In genomic region chr3:194308635-194309213, GRCh38 we compare ENCODE assay signal across 13 cellular contexts. TPM values are rescaled to one million over a fixed set of nuclear protein-coding genes. Genes with fewer than 3 reads are reported as not detected.
DNase-seq lines count a peak whose midpoint lies in the region; ATAC-seq, FAIRE-seq and TF ChIP-seq lines count a peak whose summit lies in the region.
"Had no signal": no experiment of that assay in that cellular context is flagged by ENCODE, and none has a peak within 500 bp of the region (broad histone marks: within the 10 kb centered on the region; RNA-seq: fewer than 3 reads in every experiment).

No MANE protein-coding gene starts in this region.

- FAIRE-seq in A549 (lab: Jason Lieb, UNC), result no peak
- FAIRE-seq: islet of Langerhans had no signal

- H3K4me2 ChIP-seq in A549, result peak overlapping the region; percentile 42; the same call in 2 of the 3 replicates
- H3K4me2 ChIP-seq in DND-41 (ENCODE audit: insufficient read depth, low read length), result no peak overlapping the region

- H3K9me3 ChIP-seq in A549 (no peaks in the 10 kb centered on the region), DND-41 (ENCODE audit: insufficient read depth, low read length, severe bottlenecking) (peaks cover 14% of the 10 kb centered on the region), lower lobe of right lung (no peaks in the 10 kb centered on the region), gastroesophageal sphincter (no peaks in the 10 kb centered on the region)

- H3K4me1 ChIP-seq in A549 (peaks cover 32% of the 10 kb centered on the region), DND-41 (ENCODE audit: insufficient read depth, low read length) (peaks cover 88% of the 10 kb centered on the region), lower lobe of right lung (peaks cover 27% of the 10 kb centered on the region), gastroesophageal sphincter (peaks cover 0 to 38% (median 3%) of the 10 kb centered on the region in 3 donors)

- no peak overlapping the region for H2AFZ ChIP-seq in DND-41 (ENCODE audit: low read depth, low read length)

- TF ChIP-seq RAD21 in A549 (conservative IDR thresholded peaks at IDR 0.05 in 1 of 2, IDR thresholded peaks at IDR 0.05 in 1 of 2), result no peak

- H3K4me3 ChIP-seq in A549, result no peak overlapping the region
- no peak overlapping the region for H3K4me3 ChIP-seq in DND-41 (ENCODE audit: low read depth in 1 of 2, low read length in 2 of 2)
- H3K4me3 ChIP-seq in epithelial cell of proximal tubule (ENCODE audit: low read depth, low read length), result no peak overlapping the region
- no peak overlapping the region for H3K4me3 ChIP-seq in lower lobe of right lung
- H3K4me3 ChIP-seq in gastroesophageal sphincter, result no peak overlapping the region
- H3K4me3 ChIP-seq: BLaER1 had no signal

- H3K27ac ChIP-seq in A549 (peak overlapping the region in 1 of 2 experiments; percentile 39; a peak in 3 of 6 replicates), DND-41 (ENCODE audit: low read length) (peak overlapping the region; percentile 19; the same call in 1 of the 2 replicates), lower lobe of right lung (no peak overlapping the region), gastroesophageal sphincter (no peak overlapping the region)
- H3K27ac ChIP-seq: BLaER1 had no signal

- POLR2A ChIA-PET in A549 (lab: Yijun Ruan, JAX), result no interaction called here

- ATAC-seq in A549, result no peak
- no peak for ATAC-seq in DND-41 (ENCODE audit: insufficient read depth, low read depth)
- ATAC-seq in lower lobe of right lung, result no peak
- no peak for ATAC-seq in gastroesophageal sphincter
- ATAC-seq in HG02642 (IDR thresholded peaks at IDR 0.05; ENCODE audit: poor library complexity, unreplicated experiment), result no peak
- ATAC-seq: activated naive CD4-positive, alpha-beta T cell treated with anti-CD3 and anti-CD28 coated beads, Interleukin-2, amount 50 U/mL, for 72 hours had no signal

- no peaks in the 10 kb centered on the region for H3K79me2 ChIP-seq in DND-41 (ENCODE audit: insufficient read depth, low read length)

- CTCF ChIA-PET in A549 (lab: Yijun Ruan, JAX), result interaction anchor here (0.9 kb wide), 1 partner anchor 302 kb away, joined by 3 read pairs; no protein-coding TSS in a partner anchor

- no peaks in the 10 kb centered on the region for H3K36me3 ChIP-seq in DND-41 (ENCODE audit: insufficient read depth, low read length)
- H3K36me3 ChIP-seq in lower lobe of right lung, result no peaks in the 10 kb centered on the region
- H3K36me3 ChIP-seq in gastroesophageal sphincter, result no peaks in the 10 kb centered on the region
- H3K36me3 ChIP-seq: BLaER1 had no signal

- TF ChIP-seq CTCF in A549 (IDR thresholded peaks at IDR 0.05) (no peak), DND-41 (IDR thresholded peaks at IDR 0.05; ENCODE audit: borderline replicate concordance, extremely low read depth, low read length, poor library complexity, severe bottlenecking) (no peak), epithelial cell of proximal tubule (conservative IDR thresholded peaks at IDR 0.05; ENCODE audit: low read depth, low read length) (peak; percentile 8), lower lobe of right lung (IDR thresholded peaks at IDR 0.05) (no peak), gastroesophageal sphincter (IDR thresholded peaks at IDR 0.05) (no peak)

- H3K27me3 ChIP-seq in DND-41 (ENCODE audit: insufficient read depth, low read length, poor library complexity) (no peaks in the 10 kb centered on the region), lower lobe of right lung (ENCODE audit: low read depth) (no peaks in the 10 kb centered on the region), gastroesophageal sphincter (no peaks in the 10 kb centered on the region)

- no peak for TF ChIP-seq EP300 in A549 (IDR thresholded peaks at IDR 0.05)
- no peak for TF ChIP-seq EP300 in gastroesophageal sphincter (IDR thresholded peaks at IDR 0.05)

- TF ChIP-seq POLR2A in A549 (IDR thresholded peaks at IDR 0.05; ENCODE audit: low read length) (no peak), gastroesophageal sphincter (IDR thresholded peaks at IDR 0.05) (no peak)

- WGBS in A549 (ENCODE audit: missing lambda C conversion rate), result 69% methylated on average over 4 of the region's 4 CpGs
- 79 to 88% methylated on average over 3 to 4 of the region's 4 CpGs for WGBS in gastroesophageal sphincter (ENCODE audit: low coverage in 1 of 2), 2 donors

- no peaks in the 10 kb centered on the region for H4K20me1 ChIP-seq in DND-41 (ENCODE audit: insufficient read depth, low read length)

- intact Hi-C loops in lower lobe of right lung (cut with DNase I), result no loop called here

- H3K9ac ChIP-seq in DND-41 (ENCODE audit: low read depth, low read length), result no peak overlapping the region
- H3K9ac ChIP-seq: BLaER1 had no signal

- no peak for DNase-seq in A549 (ENCODE audit: low read depth in 1 of 2, low spot score in 1 of 2)
- DNase-seq in DND-41, result no peak
- no peak for DNase-seq in epithelial cell of proximal tubule (ENCODE audit: low read depth)
- DNase-seq in lower lobe of right lung, result no peak
- no peak for DNase-seq in activated CD4-positive, alpha-beta T cell treated with anti-CD3 and anti-CD28 coated beads for 48 hours
- DNase-seq: NK-92 treated with Interleukin-12 subunit alpha and Interleukin-12 subunit beta, amount 100 ng/mL, for 24 hours had no signal

TF ChIP-seq in A549, 52 proteins besides CTCF, POLR2A, EP300 and RAD21:
- no peak for TF ChIP-seq RARB (CRISPR knock-in tag; IDR thresholded peaks at IDR 0.05)
- no peak for TF ChIP-seq HOXB5 (CRISPR knock-in tag; IDR thresholded peaks at IDR 0.05)
- TF ChIP-seq SREBF2 (IDR thresholded peaks at IDR 0.05), result no peak
- no peak for TF ChIP-seq FOSB (CRISPR knock-in tag; IDR thresholded peaks at IDR 0.05)
- TF ChIP-seq HEYL (CRISPR knock-in tag; IDR thresholded peaks at IDR 0.05), result no peak
- no peak for TF ChIP-seq GATA3 (IDR thresholded peaks at IDR 0.05; ENCODE audit: borderline replicate concordance)
- TF ChIP-seq JUNB (IDR thresholded peaks at IDR 0.05), result no peak
- TF ChIP-seq JUN (IDR thresholded peaks at IDR 0.05), result no peak
- no peak for TF ChIP-seq POLR2AphosphoS2 (conservative IDR thresholded peaks at IDR 0.05; ENCODE audit: low read length)
- TF ChIP-seq SMC3 (IDR thresholded peaks at IDR 0.05), result no peak

TF ChIP-seq in PFSK-1, 5 proteins besides CTCF, POLR2A, EP300 and RAD21:
- TF ChIP-seq TAF1 (IDR thresholded peaks at IDR 0.05; ENCODE audit: borderline replicate concordance, insufficient read depth, low read length) (no peak), SIN3A (IDR thresholded peaks at IDR 0.05; ENCODE audit: borderline replicate concordance, insufficient read depth, low read length) (0 out of 2 replicates have a peak, but pooled peaks have one; percentile 23)

RNA-seq across cellular contexts. Expression of gene CPN2, which starts 42.4 kb away (rescaled TPM):
- not detected in 2 replicates for polyA plus RNA-seq in A549 (2011; rRNA removed)
- 0.03 TPM in 1 of 2 replicates, not detected in the other for polyA plus RNA-seq in A549 (2012; cell fraction: cytosol; rRNA removed)
- polyA plus RNA-seq in A549 (2012; cell fraction: nucleus; rRNA removed), result not detected in 2 replicates
- polyA plus RNA-seq in A549 (2017; fragmentation: RNase III; extraction: RNeasy Plus Mini Kit Qiagen cat#74134 plus additional on column Dnase treatment), result not detected in 3 replicates
- polyA minus RNA-seq in A549 (2011; rRNA and poly(A)+ RNA removed), result not detected in 2 replicates
- not detected for polyA plus RNA-seq in PFSK-1 (2012; ENCODE audit: insufficient read length, low read depth)
- total RNA-seq in epithelial cell of proximal tubule, result not detected in 2 replicates
- not detected for total RNA-seq in lower lobe of right lung
- total RNA-seq in gastroesophageal sphincter, result not detected
- total RNA-seq: activated naive CD4-positive, alpha-beta T cell treated with anti-CD3 and anti-CD28 coated beads, Interleukin-2, amount 50 U/mL, for 72 hours; HT-29 had no signal
